In genomic region chr22:19001204-19001603, GRCh38 we compare ENCODE assay signal across 25 cellular contexts.
"Had no signal": no experiment of that assay in that cellular context is flagged by ENCODE, and none has a peak within 500 bp of the region (broad histone marks: within the 10 kb centered on the region; RNA-seq: fewer than 3 reads in every experiment).

No MANE protein-coding gene starts in this region.

- H3K4me2 ChIP-seq: hepatocyte had no signal

- H3K4me1 ChIP-seq: esophagus muscularis mucosa, foreskin keratinocyte, gastroesophageal sphincter, heart left ventricle, left lung, lower lobe of right lung had no signal

- H3K4me3 Mint-ChIP-seq: immature natural killer cell; mesothelial cell of epicardium; naive B cell; naive thymus-derived CD8-positive, alpha-beta T cell had no signal

- H3K9me3 Mint-ChIP-seq: immature natural killer cell; naive thymus-derived CD8-positive, alpha-beta T cell had no signal

- H3K4me3 ChIP-seq: coronary artery, dorsolateral prefrontal cortex, esophagus muscularis mucosa, gastroesophageal sphincter, heart left ventricle, hepatocyte, left lung, lower lobe of right lung, mucosa of descending colon had no signal

- ATAC-seq: foreskin keratinocyte; gastroesophageal sphincter; heart left ventricle; left colon; left lung; left ventricle myocardium superior; lower lobe of right lung; mucosa of descending colon; naive thymus-derived CD8-positive, alpha-beta T cell had no signal

- H3K36me3 ChIP-seq: esophagus muscularis mucosa, gastroesophageal sphincter, heart left ventricle, left lung, lower lobe of right lung had no signal

- H3K9me3 ChIP-seq: esophagus muscularis mucosa, heart left ventricle, left lung, lower lobe of right lung, mucosa of descending colon had no signal

- DNase-seq: dermis blood vessel endothelial cell; dorsolateral prefrontal cortex; effector CD4-positive, alpha-beta T cell; effector memory CD4-positive, alpha-beta T cell; foreskin keratinocyte; heart left ventricle; hypothalamus; immature natural killer cell; islet precursor cell; kidney; kidney glomerular epithelial cell; left colon; left lung; left ventricle myocardium superior; lower lobe of right lung; mesenchymal stem cell; mucosa of descending colon; naive B cell; naive thymus-derived CD8-positive, alpha-beta T cell had no signal

- H3K36me3 Mint-ChIP-seq: immature natural killer cell; mesothelial cell of epicardium; naive thymus-derived CD8-positive, alpha-beta T cell had no signal

- FAIRE-seq: endothelial cell of umbilical vein had no signal

- H3K27ac ChIP-seq: coronary artery, dorsolateral prefrontal cortex, esophagus muscularis mucosa, foreskin keratinocyte, gastroesophageal sphincter, heart left ventricle, hepatocyte, left lung, lower lobe of right lung had no signal

- H3K4me1 Mint-ChIP-seq: immature natural killer cell; mesothelial cell of epicardium; naive B cell; naive thymus-derived CD8-positive, alpha-beta T cell had no signal

- H2AFZ ChIP-seq: hepatocyte had no signal

- H3K27ac Mint-ChIP-seq: immature natural killer cell; mesothelial cell of epicardium; naive B cell; naive thymus-derived CD8-positive, alpha-beta T cell had no signal

- H3K79me2 ChIP-seq: hepatocyte had no signal
